In genomic region chr2:76517238-76517909, GRCh38 we compare ENCODE assay signal across 1 cellular context.
TF ChIP-seq lines count a peak whose summit lies in the region.

No MANE protein-coding gene starts in this region.

TF ChIP-seq in HepG2, 621 proteins besides CTCF, POLR2A, EP300 and RAD21 (continued from another document):
- TF ChIP-seq, protein P1, sequence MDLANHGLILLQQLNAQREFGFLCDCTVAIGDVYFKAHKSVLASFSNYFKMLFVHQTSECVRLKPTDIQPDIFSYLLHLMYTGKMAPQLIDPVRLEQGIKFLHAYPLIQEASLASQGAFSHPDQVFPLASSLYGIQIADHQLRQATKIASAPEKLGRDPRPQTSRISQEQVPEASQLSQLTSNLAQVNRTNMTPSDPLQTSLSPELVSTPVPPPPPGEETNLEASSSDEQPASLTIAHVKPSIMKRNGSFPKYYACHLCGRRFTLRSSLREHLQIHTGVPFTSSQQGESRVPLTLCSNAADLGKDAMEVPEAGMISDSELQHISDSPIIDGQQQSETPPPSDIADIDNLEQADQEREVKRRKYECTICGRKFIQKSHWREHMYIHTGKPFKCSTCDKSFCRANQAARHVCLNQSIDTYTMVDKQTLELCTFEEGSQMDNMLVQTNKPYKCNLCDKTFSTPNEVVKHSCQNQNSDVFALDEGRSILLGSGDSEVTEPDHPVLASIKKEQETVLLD (CRISPR knock-in tag; IDR thresholded peaks at IDR 0.05; ENCODE audit: low read depth) = no peak
- TF ChIP-seq TEF (CRISPR knock-in tag; IDR thresholded peaks at IDR 0.05) (no peak), YEATS2 (CRISPR knock-in tag; IDR thresholded peaks at IDR 0.05; ENCODE audit: borderline replicate concordance) (no peak), IRX3 (CRISPR knock-in tag; IDR thresholded peaks at IDR 0.05; ENCODE audit: borderline replicate concordance, low read depth) (no peak)
